In the genomic region with DNA sequence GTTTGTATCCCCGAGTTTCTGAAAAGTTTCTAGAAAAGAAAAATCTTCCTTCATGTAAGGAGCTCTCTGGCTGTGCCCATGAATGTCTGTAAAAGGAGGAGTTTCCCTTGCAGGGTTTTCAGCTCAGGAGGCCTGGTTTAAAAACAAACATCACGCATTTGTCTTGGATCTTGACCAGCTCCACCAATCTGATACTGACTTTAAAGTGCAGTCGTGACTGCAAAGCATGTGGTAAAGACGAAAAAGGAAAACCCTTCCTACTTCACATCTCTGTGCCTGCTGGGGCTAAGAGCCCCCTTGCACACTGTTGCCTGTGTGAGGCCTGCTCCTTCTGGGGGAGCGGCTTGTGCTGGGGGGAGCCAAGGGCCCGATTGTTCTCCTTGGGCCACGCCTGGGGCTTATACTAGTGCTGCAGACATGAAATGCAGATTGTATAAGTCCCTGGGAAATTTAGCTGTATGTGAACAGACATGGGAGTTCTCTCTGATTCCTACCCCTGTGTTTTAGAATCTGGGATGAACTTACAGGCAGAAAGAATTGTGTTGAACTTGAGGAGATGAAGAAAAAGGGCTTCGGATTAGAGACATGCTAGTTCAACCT, we compare ENCODE assay signal across 16 cellular contexts.
DNase-seq lines count a peak whose midpoint lies in the region; ATAC-seq and TF ChIP-seq lines count a peak whose summit lies in the region.
"Had no signal": no experiment of that assay in that cellular context is flagged by ENCODE, and none has a peak within 500 bp of the region (broad histone marks: within the 10 kb centered on the region; RNA-seq: fewer than 3 reads in every experiment).

No MANE protein-coding gene starts in this region.

- peak; percentile 4 for DNase-seq in NCI-H2196 treated with DMSO at 0.1 percent for 48 hours (lab: John Stamatoyannopoulos, UW; ENCODE audit: unreplicated experiment)
- DNase-seq in left lobe of liver (ENCODE audit: low spot score): no peak
- DNase-seq in stromal cell of bone marrow (ENCODE audit: low read depth): peak; percentile 56
- no peak for DNase-seq in activated CD4-positive, alpha-beta T cell treated with anti-CD3 and anti-CD28 coated beads for 1 hour
- DNase-seq in activated gamma-delta T cell treated with Interleukin-2 at 50 U/mL for 16 hours: no peak
- no peak for DNase-seq in foreskin keratinocyte
- DNase-seq: activated T-cell treated with anti-CD3 and anti-CD28 coated beads, Interleukin-2, amount 50 U/mL, for 72 hours; CD4-positive, alpha-beta T cell; erythroblast; islet precursor cell; NCI-H2081 treated with DMSO at 0.1 percent for 48 hours had no signal

- H3K27me3 ChIP-seq in foreskin keratinocyte: no peaks in the 10 kb centered on the region

- peak; percentile 80 for ATAC-seq in left lobe of liver
- ATAC-seq in HG02981 (IDR thresholded peaks at IDR 0.05; ENCODE audit: unreplicated experiment): no peak
- ATAC-seq in foreskin keratinocyte: no peak
- ATAC-seq: activated CD4-positive, CD25-positive, alpha-beta regulatory T cell treated with anti-CD3 and anti-CD28 coated beads, Interleukin-2, amount 50 U/mL, for 24 hours; activated T-cell treated with anti-CD3 and anti-CD28 coated beads, Interleukin-2, amount 50 U/mL, for 72 hours had no signal

- TF ChIP-seq CTCF in foreskin keratinocyte (conservative IDR thresholded peaks at IDR 0.05): no peak

- no peaks in the 10 kb centered on the region for H3K4me1 ChIP-seq in foreskin keratinocyte

- H3K27ac ChIP-seq in cingulate gyrus (ENCODE audit: low read depth, low read length) (peak overlapping the region; percentile 54), foreskin keratinocyte (no peak overlapping the region)
- H3K27ac ChIP-seq: KMS-11, SK-N-MC had no signal

Comparison
In these comparisons a context has a peak if more than half of its experiments do, and no peak if none do; other contexts are left out.
1. DNase-seq: peak in NCI-H2196 treated with DMSO at 0.1 percent for 48 hours (single experiment) and stromal cell of bone marrow (single experiment); none in left lobe of liver (single experiment), activated CD4-positive, alpha-beta T cell treated with anti-CD3 and anti-CD28 coated beads for 1 hour (single experiment), activated gamma-delta T cell treated with Interleukin-2 at 50 U/mL for 16 hours (single experiment) and foreskin keratinocyte (0 of 2).